Comparison of ENCODE assay signal across 23 cellular contexts in genomic region chr3:20537234-20537633, GRCh38.
"Had no signal": no experiment of that assay in that cellular context is flagged by ENCODE, and none has a peak within 500 bp of the region (broad histone marks: within the 10 kb centered on the region; RNA-seq: fewer than 3 reads in every experiment).

No MANE protein-coding gene starts in this region.

- H3K27me3 ChIP-seq: ascending aorta, foreskin keratinocyte, neutrophil, right lobe of liver, upper lobe of left lung had no signal

- ATAC-seq: esophagus mucosa, foreskin keratinocyte, left ventricle myocardium superior, right lobe of liver, T-cell had no signal

- H3K36me3 ChIP-seq: ascending aorta, neutrophil, right lobe of liver, upper lobe of left lung, WERI-Rb-1 had no signal

- DNase-seq: activated CD4-positive, alpha-beta memory T cell treated with anti-CD3 and anti-CD28 coated beads for 36 hours; activated CD4-positive, alpha-beta T cell treated with anti-CD3 and anti-CD28 coated beads, Interleukin-2, amount 10 ng/mL, durations not matched to agents 24 days and 14 days; activated CD4-positive, CD25-positive, alpha-beta regulatory T cell treated with anti-CD3 and anti-CD28 coated beads, Interleukin-2, amount 50 U/mL, for 72 hours; activated CD8-positive, alpha-beta memory T cell treated with anti-CD3 and anti-CD28 coated beads, Interleukin-2, amount 50 U/mL, for 4 hours; activated effector memory CD4-positive, alpha-beta T cell treated with anti-CD3 and anti-CD28 coated beads, Interleukin-2, amount 50 U/mL, for 16 hours; activated naive CD4-positive, alpha-beta T cell treated with anti-CD3 and anti-CD28 coated beads for 36 hours; activated naive CD8-positive, alpha-beta T cell treated with anti-CD3 and anti-CD28 coated beads for 36 hours; activated T-cell treated with anti-CD3 and anti-CD28 coated beads, Interleukin-2, amount 50 U/mL, for 1 hour; caudate nucleus; cortex of kidney; left ventricle myocardium superior; right lobe of liver; stimulated activated CD4-positive, alpha-beta T cell treated with anti-CD3 and anti-CD28 coated beads, Interleukin-12 subunit alpha, Interleukin-12 subunit beta, amount 100 ng/mL, for 4 hours; stimulated activated CD4-positive, alpha-beta T cell treated with anti-CD3 and anti-CD28 coated beads, Interleukin-4, amount 100 ng/mL, for 1 hour; T-cell; upper lobe of left lung; WERI-Rb-1 had no signal

- H3K4me1 ChIP-seq: ascending aorta, foreskin keratinocyte, right lobe of liver, upper lobe of left lung had no signal

- H3K9me3 ChIP-seq: ascending aorta, neutrophil, right lobe of liver, upper lobe of left lung had no signal

- H3K27ac ChIP-seq: ascending aorta, foreskin keratinocyte, neutrophil, right lobe of liver, skin epidermis, upper lobe of left lung, WERI-Rb-1 had no signal

- H3K4me3 ChIP-seq: ascending aorta, right lobe of liver, skin epidermis, upper lobe of left lung had no signal

- FAIRE-seq: islet of Langerhans had no signal
